ENCODE assay signal across 12 cellular contexts in genomic region chr1:240765732-240766363, GRCh38.
DNase-seq lines count a peak whose midpoint lies in the region; ATAC-seq, FAIRE-seq and TF ChIP-seq lines count a peak whose summit lies in the region.
"Had no signal": no experiment of that assay in that cellular context is flagged by ENCODE, and none has a peak within 500 bp of the region (broad histone marks: within the 10 kb centered on the region; RNA-seq: fewer than 3 reads in every experiment).

No MANE protein-coding gene starts in this region.

- ATAC-seq in PC-3 = peak; percentile 88

- H4K20me1 ChIP-seq in PC-3 (ENCODE audit: low read length) = no peaks in the 10 kb centered on the region
- H4K20me1 ChIP-seq in H1 (replicated peaks in 1 of 2; ENCODE audit: control insufficient read depth in 1 of 2, insufficient read depth in 2 of 2, low read length in 2 of 2) = no peaks in the 10 kb centered on the region

- H2BK120ac ChIP-seq in H1 (replicated peaks; ENCODE audit: low read depth, low read length) (no peak overlapping the region), neuronal stem cell (ENCODE audit: low read depth, low read length) (no peak overlapping the region)

- no peak for TF ChIP-seq CTCF in PC-3 (conservative IDR thresholded peaks at IDR 0.05; ENCODE audit: low read depth, low read length)
- no peak for TF ChIP-seq CTCF in H1 (IDR thresholded peaks at IDR 0.05; ENCODE audit: control extremely low read depth in 1 of 3, insufficient read depth in 1 of 3, low read depth in 1 of 3, low read length in 3 of 3)

- H2AFZ ChIP-seq in PC-3 (ENCODE audit: low read length) = peak overlapping the region; percentile 35
- no peak overlapping the region for H2AFZ ChIP-seq in H1 (ENCODE audit: low read length)
- H2AFZ ChIP-seq in neuronal stem cell (ENCODE audit: low read length) = no peak overlapping the region

- H3K79me1 ChIP-seq in H1 (ENCODE audit: low read depth, low read length) = no peaks in the 10 kb centered on the region
- no peaks in the 10 kb centered on the region for H3K79me1 ChIP-seq in neuronal stem cell (ENCODE audit: low read depth, low read length)

- no peak overlapping the region for H3K9ac ChIP-seq in PC-3 (ENCODE audit: low read length)
- peak overlapping the region in 1 of 4 experiments; percentile 34; a peak in 1 of 7 replicates for H3K9ac ChIP-seq in H1 (replicated peaks in 1 of 4; ENCODE audit: extremely low read depth in 1 of 4, low read depth in 3 of 4, low read length in 3 of 4)
- H3K9ac ChIP-seq in neuronal stem cell (ENCODE audit: low read depth, low read length, poor library complexity) = no peak overlapping the region

- H3K27me3 ChIP-seq in PC-3 (ENCODE audit: low read length) (no peaks in the 10 kb centered on the region), H1 (replicated peaks in 1 of 4; ENCODE audit: control insufficient read depth in 3 of 4, extremely low read depth in 1 of 4, insufficient read depth in 3 of 4, low read length in 3 of 4) (no peaks in the 10 kb centered on the region), neuronal stem cell (ENCODE audit: control insufficient read depth in 3 of 3, insufficient read depth in 3 of 3, low read depth in 1 of 3, low read length in 3 of 3) (no peaks in the 10 kb centered on the region)

- 0 out of 2 replicates have a peak overlapping the region, but pooled peaks have one; percentile 24 for H2BK20ac ChIP-seq in H1 (ENCODE audit: low read length)

- H3K27ac ChIP-seq in PC-3 (ENCODE audit: low read length) = peak overlapping the region; percentile 3; the same call in 1 of the 2 replicates
- H3K27ac ChIP-seq in H1 (ENCODE audit: low read depth, low read length) = no peak overlapping the region
- peak overlapping the region; percentile 3 for H3K27ac ChIP-seq in neuronal stem cell (replicated peaks; ENCODE audit: low read length)

- no peak overlapping the region for H4K5ac ChIP-seq in H1 (ENCODE audit: insufficient read length, low read depth, low read length)

- H2BK12ac ChIP-seq in H1 (ENCODE audit: low read depth, low read length) (peak overlapping the region; percentile 10; the same call in 1 of the 2 replicates), neuronal stem cell (ENCODE audit: low read length) (no peak overlapping the region)

- no peaks in the 10 kb centered on the region for H3K79me2 ChIP-seq in PC-3 (ENCODE audit: low read length)
- H3K79me2 ChIP-seq in H1 (ENCODE audit: control insufficient read depth in 1 of 2, insufficient read depth in 2 of 2, low read length in 2 of 2) = no peaks in the 10 kb centered on the region

- no peaks in the 10 kb centered on the region for H3K23me2 ChIP-seq in H1 (ENCODE audit: low read depth, low read length)

- in situ Hi-C loops in Caki2 (cut with HindIII; ENCODE audit: low pct_unique_long_range_greater_than_20kb, low sequenced_read_pairs) = no loop called here

- no TSS peak for BruUV-seq in PC-3 (replicated peaks; lab: Mats Ljungman, UMichigan)

- intact Hi-C loops in PC-3 (cut with micrococcal nuclease) = loop anchor here (1.0 to 2.0 kb wide), 2 partner anchors 10 to 37 kb away; no protein-coding TSS in a partner anchor

- H4K8ac ChIP-seq in H1 (ENCODE audit: extremely low read depth, insufficient read depth, low read length) = no peak overlapping the region
- H4K8ac ChIP-seq in neuronal stem cell (ENCODE audit: low read depth, low read length) = no peak overlapping the region

- DNase-seq in Caki2 (ENCODE audit: low read depth) (peak; percentile 73), PC-3 (peak; percentile 91), H1 (ENCODE audit: low read depth in 1 of 2, low spot score in 2 of 2) (peak in 1 of 2 experiments; percentile 1), neuronal stem cell (ENCODE audit: low spot score) (peak; percentile 20), GDM1 (lab: John Stamatoyannopoulos, UW) (no peak), ecto neural progenitor cell (ENCODE audit: low spot score) (no peak), NCI-H1417 treated with DMSO at 0.1 percent for 48 hours (lab: John Stamatoyannopoulos, UW) (no peak)
- no peak for DNase-seq in activated naive CD4-positive, alpha-beta T cell treated with anti-CD3 and anti-CD28 coated beads, Interleukin-2, amount 50 U/mL, for 16 hours
- DNase-seq: activated CD8-positive, alpha-beta memory T cell treated with anti-CD3 and anti-CD28 coated beads for 24 hours; naive B cell; NCI-H1436; T-helper 9 cell had no signal

- no peaks in the 10 kb centered on the region for H3F3A ChIP-seq in PC-3 (ENCODE audit: low read length, unreplicated experiment)

- no peak overlapping the region for H3K56ac ChIP-seq in H1 (replicated peaks; ENCODE audit: insufficient read length, low read depth, low read length)

- 72% methylated on average over 5 of the region's 5 CpGs; no CpG with 5 or more reads in 1 of the 2 experiments for WGBS in H1 (ENCODE audit: extremely low coverage in 1 of 2, insufficient coverage in 1 of 2, insufficient read length in 1 of 2, insufficient replicate concordance in 2 of 2, low coverage in 1 of 2, low lambda C conversion rate in 2 of 2, missing lambda C conversion rate in 1 of 2), 2 experiments
- WGBS in neuronal stem cell (ENCODE audit: extremely low coverage in 2 of 2, insufficient read length in 2 of 2, insufficient replicate concordance in 1 of 2), 2 donors = no CpG with 5 or more reads among the region's 5 CpGs

- TF ChIP-seq EP300 in H1 (IDR thresholded peaks at IDR 0.05; ENCODE audit: borderline replicate concordance in 1 of 2, low read depth in 2 of 2, low read length in 2 of 2) = no peak

- no peaks in the 10 kb centered on the region for H3K36me3 ChIP-seq in PC-3 (ENCODE audit: low read depth, low read length)
- no peaks in the 10 kb centered on the region for H3K36me3 ChIP-seq in H1 (ENCODE audit: control insufficient read depth in 2 of 4, insufficient read depth in 4 of 4, low read length in 3 of 4)
- no peaks in the 10 kb centered on the region for H3K36me3 ChIP-seq in neuronal stem cell (replicated peaks in 1 of 2; ENCODE audit: control insufficient read depth in 2 of 2, insufficient read depth in 2 of 2, low read length in 2 of 2)

- no peaks in the 10 kb centered on the region for H3K9me3 ChIP-seq in PC-3 (ENCODE audit: low read length)
- no peaks in the 10 kb centered on the region for H3K9me3 ChIP-seq in H1 (ENCODE audit: insufficient read depth in 2 of 2, low read depth in 1 of 2, low read length in 1 of 2)
- no peaks in the 10 kb centered on the region for H3K9me3 ChIP-seq in neuronal stem cell (replicated peaks in 1 of 2; ENCODE audit: control insufficient read depth in 2 of 2, insufficient read depth in 1 of 2, low read depth in 1 of 2, low read length in 2 of 2)

- no peak overlapping the region for H2BK15ac ChIP-seq in H1 (ENCODE audit: low read length)
- no peak overlapping the region for H2BK15ac ChIP-seq in neuronal stem cell (ENCODE audit: low read length)

- H4K91ac ChIP-seq in H1 (replicated peaks; ENCODE audit: insufficient read length, low read length) = no peak overlapping the region
- H4K91ac ChIP-seq in neuronal stem cell (ENCODE audit: low read depth, low read length, poor library complexity) = no peak overlapping the region

- H3K18ac ChIP-seq in H1 (ENCODE audit: extremely low read depth, low read length) = no peak overlapping the region
- peak overlapping the region; percentile 74 for H3K18ac ChIP-seq in neuronal stem cell (ENCODE audit: low read length)

- H3K9me2 ChIP-seq in PC-3 (replicated peaks; ENCODE audit: low read length) = no peaks in the 10 kb centered on the region

- POLR2A ChIA-PET in PC-3 (lab: Charles Lee; ENCODE audit: unreplicated experiment) = no interaction called here
- POLR2A ChIA-PET in H1 (lab: Charles Lee; ENCODE audit: partially characterized antibody) = no interaction called here

- H3K4ac ChIP-seq in H1 (replicated peaks; ENCODE audit: insufficient read length, low read depth, low read length) (no peak overlapping the region), neuronal stem cell (ENCODE audit: low read length) (no peak overlapping the region)

- no peak overlapping the region for H2AK5ac ChIP-seq in H1 (ENCODE audit: low read depth, low read length)
- H2AK5ac ChIP-seq in neuronal stem cell (ENCODE audit: low read depth, low read length) = no peak overlapping the region

- TF ChIP-seq POLR2A in H1 (IDR thresholded peaks at IDR 0.05; ENCODE audit: control extremely low read depth in 1 of 2, low read depth in 2 of 2, low read length in 2 of 2) = no peak

- CTCF ChIA-PET in PC-3 (lab: Charles Lee) (interaction anchor here (1.0 kb wide), 1 partner anchor 33 kb away, joined by 5 read pairs; no protein-coding TSS in a partner anchor), H1 (lab: Charles Lee; ENCODE audit: partially characterized antibody) (interaction anchor here (0.5 kb wide), 1 partner anchor 387 kb away, joined by 3 read pairs; no protein-coding TSS in a partner anchor)

- H2BK5ac ChIP-seq in H1 (ENCODE audit: low read depth, low read length) = no peak overlapping the region; the same call in 1 of the 2 replicates
- H2BK5ac ChIP-seq in neuronal stem cell (ENCODE audit: low read length) = no peak overlapping the region

- H3K23ac ChIP-seq in H1 (ENCODE audit: insufficient read length) = no peak overlapping the region
- no peak overlapping the region for H3K23ac ChIP-seq in neuronal stem cell (ENCODE audit: low read depth, low read length, poor library complexity)

- H3K4me3 ChIP-seq in PC-3 (ENCODE audit: low read length) (peak overlapping the region; percentile 5; the same call in 1 of the 2 replicates), H1 (ENCODE audit: extremely low read depth in 1 of 4, insufficient read depth in 2 of 4, low read depth in 3 of 4, low read length in 4 of 4) (no peak overlapping the region), neuronal stem cell (ENCODE audit: low read length in 2 of 2) (no peak overlapping the region)

- FAIRE-seq in H1 (lab: Jason Lieb, UNC) = no peak

- H3K4me2 ChIP-seq in PC-3 (ENCODE audit: low read length) (peak overlapping the region; percentile 50), H1 (ENCODE audit: insufficient read depth in 1 of 2, low read depth in 2 of 2, low read length in 2 of 2) (no peak overlapping the region), neuronal stem cell (ENCODE audit: insufficient read depth, low read length, poor library complexity, severe bottlenecking) (no peak overlapping the region)

- TF ChIP-seq RAD21 in H1 (IDR thresholded peaks at IDR 0.05 in 1 of 2, conservative IDR thresholded peaks at IDR 0.05 in 1 of 2; ENCODE audit: low read depth in 2 of 2, low read length in 2 of 2) = no peak

- peaks cover 33% of the 10 kb centered on the region for H3K4me1 ChIP-seq in PC-3 (ENCODE audit: insufficient read depth, low read length)
- no peaks in the 10 kb centered on the region for H3K4me1 ChIP-seq in H1 (replicated peaks in 1 of 4; ENCODE audit: control insufficient read depth in 3 of 4, insufficient read depth in 4 of 4, low read length in 3 of 4)
- H3K4me1 ChIP-seq in neuronal stem cell (ENCODE audit: control insufficient read depth in 2 of 2, insufficient read depth in 1 of 2, low read depth in 1 of 2, low read length in 2 of 2) = peaks cover 0 to 4% of the 10 kb centered on the region in 2 donors

- no peak overlapping the region for H3K14ac ChIP-seq in H1 (ENCODE audit: insufficient read length)
- no peak overlapping the region for H3K14ac ChIP-seq in neuronal stem cell (ENCODE audit: low read length)

TF ChIP-seq in H1, 55 proteins besides CTCF, POLR2A, EP300 and RAD21 (continues in another document):
- TF ChIP-seq RBBP5 (IDR thresholded peaks at IDR 0.05; ENCODE audit: borderline replicate concordance, low read depth, low read length) = no peak
- TF ChIP-seq EGR1 (IDR thresholded peaks at IDR 0.05; ENCODE audit: borderline replicate concordance, low read depth, low read length) = no peak

Comparison
In these comparisons a context has a peak if more than half of its experiments do, and no peak if none do; other contexts are left out.
1. DNase-seq: peak in Caki2 (single experiment), PC-3 (single experiment) and neuronal stem cell (single experiment); none in GDM1 (single experiment), ecto neural progenitor cell (single experiment), activated naive CD4-positive, alpha-beta T cell treated with anti-CD3 and anti-CD28 coated beads, Interleukin-2, amount 50 U/mL, for 16 hours (single experiment) and NCI-H1417 treated with DMSO at 0.1 percent for 48 hours (single experiment).